ENCODE assay signal across 1 cellular context in genomic region chr7:8908889-8909288, GRCh38.
A peak's percentile ranks its signal among the peaks of the same experiment; 100 is the strongest.
TF ChIP-seq lines count a peak whose summit lies in the region.

No MANE protein-coding gene starts in this region.

TF ChIP-seq in K562, 482 proteins besides CTCF, POLR2A, EP300 and RAD21 (continued from another document):
- TF ChIP-seq PKNOX1 (IDR thresholded peaks at IDR 0.05) = peak; percentile 71
- TF ChIP-seq NKRF (IDR thresholded peaks at IDR 0.05; ENCODE audit: borderline replicate concordance) = no peak
- TF ChIP-seq SMC3 (conservative IDR thresholded peaks at IDR 0.05; ENCODE audit: insufficient read depth, low read depth, low read length) = no peak
- no peak for TF ChIP-seq NR2C1 (IDR thresholded peaks at IDR 0.05)
- no peak for TF ChIP-seq NR2C1 (tag; IDR thresholded peaks at IDR 0.05)
- TF ChIP-seq GTF2B (IDR thresholded peaks at IDR 0.05; ENCODE audit: extremely low read depth, insufficient read length) = no peak
- no peak for TF ChIP-seq FUS (optimal IDR thresholded peaks at IDR 0.05; ENCODE audit: low read depth, low read length)
- TF ChIP-seq GATAD2B (IDR thresholded peaks at IDR 0.05; ENCODE audit: borderline replicate concordance) = no peak
- TF ChIP-seq ATF3 (IDR thresholded peaks at IDR 0.05) = peak; percentile 40; the same call in 1 of the 2 replicates
- no peak for TF ChIP-seq ATF3 (CRISPR knock-in tag; conservative IDR thresholded peaks at IDR 0.05)
- TF ChIP-seq ZNF830 (CRISPR knock-in tag; IDR thresholded peaks at IDR 0.05) = no peak
- TF ChIP-seq E4F1 (CRISPR knock-in tag; IDR thresholded peaks at IDR 0.05; ENCODE audit: borderline replicate concordance) = no peak
